In the genomic region with DNA sequence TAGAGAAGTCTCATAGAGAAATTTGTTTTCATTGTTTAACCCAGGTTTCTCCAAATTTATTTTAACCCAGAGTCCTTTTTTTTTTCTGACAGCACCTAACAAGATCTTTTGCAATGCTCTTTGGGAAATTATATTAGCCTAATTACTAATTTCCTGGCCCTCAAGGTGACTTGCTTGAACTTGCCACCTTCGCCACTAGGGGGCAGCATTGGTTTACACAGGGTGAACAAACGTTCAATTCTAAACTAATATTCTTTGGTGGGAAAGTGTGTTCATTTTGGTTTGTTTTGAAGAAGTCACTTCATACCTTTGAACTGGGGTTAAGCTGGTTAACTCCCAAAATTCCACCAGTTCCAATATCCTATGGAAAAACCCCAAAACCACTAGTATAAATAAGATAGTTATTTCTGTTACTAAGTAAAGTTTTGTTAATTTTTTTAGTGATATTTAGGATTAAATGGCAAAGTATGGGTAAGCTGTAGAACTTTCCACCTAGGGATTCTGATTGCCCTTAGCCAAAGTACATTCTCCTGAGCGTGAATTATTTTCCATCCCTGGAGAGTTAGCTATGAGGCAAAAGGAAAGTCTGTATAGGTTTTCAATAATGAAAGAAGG, we compare ENCODE assay signal across 8 cellular contexts.
A peak's percentile ranks its signal among the peaks of the same experiment; 100 is the strongest.
DNase-seq lines count a peak whose midpoint lies in the region; ATAC-seq and TF ChIP-seq lines count a peak whose summit lies in the region.

No MANE protein-coding gene starts in this region.

- no peaks in the 10 kb centered on the region for H3K27me3 ChIP-seq in WERI-Rb-1 (ENCODE audit: insufficient read depth, low read depth, severe bottlenecking)

- no peak overlapping the region for H3K4me3 ChIP-seq in WERI-Rb-1 (ENCODE audit: low read depth, low read length)

- peak; percentile 87 for TF ChIP-seq CTCF in WERI-Rb-1 (IDR thresholded peaks at IDR 0.05; ENCODE audit: low read depth, low read length)

- POLR2A ChIA-PET in HEK293T (lab: Yijun Ruan, JAX) = no interaction called here

- H3K27ac ChIP-seq in WERI-Rb-1 = no peak overlapping the region

- CTCF ChIA-PET in HEK293T (lab: Yijun Ruan, JAX) = interaction anchor here (0.6 to 1.0 kb wide), 4 partner anchors 14 to 484 kb away, joined by 3 to 4 read pairs (median 3); a partner anchor contains a TSS

- ATAC-seq in HG02763 (IDR thresholded peaks at IDR 0.05; ENCODE audit: unreplicated experiment) = no peak

- DNase-seq in DMS114 treated with DMSO at 0.1 percent for 48 hours (lab: John Stamatoyannopoulos, UW; ENCODE audit: unreplicated experiment) (peak; percentile 50), HEK293T (ENCODE audit: extremely low spot score) (peak; percentile 74), NCI-H2171 treated with DMSO at 0.1 percent for 48 hours (lab: John Stamatoyannopoulos, UW) (peak; percentile 60), WERI-Rb-1 (peak; percentile 91), kidney tubule cell (ENCODE audit: low spot score) (peak; percentile 72)
- peak; percentile 48 for DNase-seq in central memory CD4-positive, alpha-beta T cell
- peak; percentile 83 to 86 for DNase-seq in stimulated activated CD4-positive, alpha-beta T cell treated with anti-CD3 and anti-CD28 coated beads, Interleukin-2, amount 100 ng/mL, for 48 hours

- H3K36me3 ChIP-seq in WERI-Rb-1 = no peaks in the 10 kb centered on the region

- no peaks in the 10 kb centered on the region for H3K9me3 ChIP-seq in WERI-Rb-1 (ENCODE audit: severe bottlenecking)

TF ChIP-seq in HEK293T, 16 proteins besides CTCF, POLR2A, EP300 and RAD21:
- TF ChIP-seq FOXM1 (IDR thresholded peaks at IDR 0.05; ENCODE audit: borderline replicate concordance) = no peak
- no peak for TF ChIP-seq L3MBTL2 (conservative IDR thresholded peaks at IDR 0.05)
- no peak for TF ChIP-seq NFRKB (IDR thresholded peaks at IDR 0.05)
- no peak for TF ChIP-seq LEF1 (IDR thresholded peaks at IDR 0.05; ENCODE audit: borderline replicate concordance)
- no peak for TF ChIP-seq FOXA1 (IDR thresholded peaks at IDR 0.05)
- no peak for TF ChIP-seq BHLHE40 (IDR thresholded peaks at IDR 0.05; ENCODE audit: borderline replicate concordance)
- TF ChIP-seq TARDBP (IDR thresholded peaks at IDR 0.05) = no peak
- no peak for TF ChIP-seq SUZ12 (IDR thresholded peaks at IDR 0.05)
- TF ChIP-seq ZNF384 (IDR thresholded peaks at IDR 0.05) = no peak
- no peak for TF ChIP-seq HDGF (IDR thresholded peaks at IDR 0.05; ENCODE audit: borderline replicate concordance)
- TF ChIP-seq ELF4 (IDR thresholded peaks at IDR 0.05) = no peak
- TF ChIP-seq FOXK2 (IDR thresholded peaks at IDR 0.05) = no peak
- no peak for TF ChIP-seq CTBP1 (IDR thresholded peaks at IDR 0.05; ENCODE audit: borderline replicate concordance)
- TF ChIP-seq SP1 (IDR thresholded peaks at IDR 0.05) = no peak
- no peak for TF ChIP-seq ARNT (IDR thresholded peaks at IDR 0.05)
- TF ChIP-seq, protein P1, sequence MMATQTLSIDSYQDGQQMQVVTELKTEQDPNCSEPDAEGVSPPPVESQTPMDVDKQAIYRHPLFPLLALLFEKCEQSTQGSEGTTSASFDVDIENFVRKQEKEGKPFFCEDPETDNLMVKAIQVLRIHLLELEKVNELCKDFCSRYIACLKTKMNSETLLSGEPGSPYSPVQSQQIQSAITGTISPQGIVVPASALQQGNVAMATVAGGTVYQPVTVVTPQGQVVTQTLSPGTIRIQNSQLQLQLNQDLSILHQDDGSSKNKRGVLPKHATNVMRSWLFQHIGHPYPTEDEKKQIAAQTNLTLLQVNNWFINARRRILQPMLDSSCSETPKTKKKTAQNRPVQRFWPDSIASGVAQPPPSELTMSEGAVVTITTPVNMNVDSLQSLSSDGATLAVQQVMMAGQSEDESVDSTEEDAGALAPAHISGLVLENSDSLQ (IDR thresholded peaks at IDR 0.05) = no peak
TF ChIP-seq in HEK293T: peak in this region for 0.
